Comparison of ENCODE assay signal across 9 cellular contexts in genomic region chrX:69152398-69152797, GRCh38. TPM values are rescaled to one million over a fixed set of nuclear protein-coding genes. Genes with fewer than 3 reads are reported as not detected.
A peak's percentile ranks its signal among the peaks of the same experiment; 100 is the strongest.
DNase-seq lines count a peak whose midpoint lies in the region; TF ChIP-seq lines count a peak whose summit lies in the region.
"Had no signal": no experiment of that assay in that cellular context is flagged by ENCODE, and none has a peak within 500 bp of the region (broad histone marks: within the 10 kb centered on the region; RNA-seq: fewer than 3 reads in every experiment).

No MANE protein-coding gene starts in this region.

- peak; percentile 27 for DNase-seq in Daoy (ENCODE audit: low read depth)
- DNase-seq in NCI-H2029 (lab: John Stamatoyannopoulos, UW), result peak; percentile 74
- peak; percentile 44 for DNase-seq in osteocyte (ENCODE audit: extremely low spot score, unreplicated experiment)
- no peak for DNase-seq in NCI-H524 (lab: John Stamatoyannopoulos, UW)
- DNase-seq in D341Med (ENCODE audit: low spot score), result no peak
- no peak for DNase-seq in stimulated activated naive CD4-positive, alpha-beta T cell treated with Interleukin-2 at 50 U/mL for 16 hours (lab: John Stamatoyannopoulos, UW)
- DNase-seq in NCI-H2081 treated with DMSO at 0.1 percent for 48 hours (lab: John Stamatoyannopoulos, UW), result no peak
- DNase-seq: activated T-cell treated with anti-CD3 and anti-CD28 coated beads, Interleukin-2, amount 50 U/mL, for 4 hours had no signal

- intact Hi-C loops in dendritic cell treated with granulocyte-macrophage colony-stimulating factor and Interleukin-4, amounts not matched to agents 40 ng/mL and 50 ng/mL, for 4 days (cut with micrococcal nuclease), result no loop called here

- peak overlapping the region; percentile 30 for H3K27ac Mint-ChIP-seq in dendritic cell treated with granulocyte-macrophage colony-stimulating factor and Interleukin-4, amounts not matched to agents 40 ng/mL and 50 ng/mL, for 4 days
- no peak overlapping the region for H3K27ac Mint-ChIP-seq in osteocyte (ENCODE audit: unreplicated experiment)

- H3K4me3 Mint-ChIP-seq in dendritic cell treated with granulocyte-macrophage colony-stimulating factor and Interleukin-4, amounts not matched to agents 40 ng/mL and 50 ng/mL, for 4 days, result no peak overlapping the region
- H3K4me3 Mint-ChIP-seq in osteocyte (ENCODE audit: unreplicated experiment), result no peak overlapping the region
- H3K4me3 Mint-ChIP-seq: activated T-cell treated with anti-CD3 and anti-CD28 coated beads, Interleukin-2, amount 50 U/mL, for 4 hours had no signal

- H3K36me3 Mint-ChIP-seq in dendritic cell treated with granulocyte-macrophage colony-stimulating factor and Interleukin-4, amounts not matched to agents 40 ng/mL and 50 ng/mL, for 4 days (ENCODE audit: low read depth), result no peaks in the 10 kb centered on the region
- H3K36me3 Mint-ChIP-seq in osteocyte (ENCODE audit: unreplicated experiment), result no peaks in the 10 kb centered on the region

- TF ChIP-seq CTCF in osteocyte (IDR thresholded peaks at IDR 0.05), result no peak

- H3K4me1 Mint-ChIP-seq in dendritic cell treated with granulocyte-macrophage colony-stimulating factor and Interleukin-4, amounts not matched to agents 40 ng/mL and 50 ng/mL, for 4 days (ENCODE audit: low read depth), result peaks cover 5% of the 10 kb centered on the region
- H3K4me1 Mint-ChIP-seq in osteocyte (ENCODE audit: unreplicated experiment), result no peaks in the 10 kb centered on the region

- H3K9me3 Mint-ChIP-seq in dendritic cell treated with granulocyte-macrophage colony-stimulating factor and Interleukin-4, amounts not matched to agents 40 ng/mL and 50 ng/mL, for 4 days, result no peaks in the 10 kb centered on the region
- peaks cover 4% of the 10 kb centered on the region for H3K9me3 Mint-ChIP-seq in osteocyte (ENCODE audit: unreplicated experiment)
- H3K9me3 Mint-ChIP-seq: activated T-cell treated with anti-CD3 and anti-CD28 coated beads, Interleukin-2, amount 50 U/mL, for 4 hours had no signal

- H3K27me3 Mint-ChIP-seq in dendritic cell treated with granulocyte-macrophage colony-stimulating factor and Interleukin-4, amounts not matched to agents 40 ng/mL and 50 ng/mL, for 4 days, result peaks cover 17% of the 10 kb centered on the region
- H3K27me3 Mint-ChIP-seq in osteocyte (ENCODE audit: unreplicated experiment), result no peaks in the 10 kb centered on the region

RNA-seq across cellular contexts. Expression of gene PJA1, which starts 12.9 kb away (rescaled TPM):
- 37.5 and 45.3 TPM in 2 replicates for total RNA-seq in Daoy (2014; rRNA removed; shearing (Covaris generic))
- 27.8 and 29.7 TPM in 2 replicates for total RNA-seq in osteocyte

Comparison
In these comparisons a context has a peak if more than half of its experiments do, and no peak if none do; other contexts are left out.
1. DNase-seq: peak in Daoy (single experiment), NCI-H2029 (single experiment) and osteocyte (single experiment); none in NCI-H524 (0 of 2), D341Med (single experiment), stimulated activated naive CD4-positive, alpha-beta T cell treated with Interleukin-2 at 50 U/mL for 16 hours (single experiment) and NCI-H2081 treated with DMSO at 0.1 percent for 48 hours (single experiment).